18 cellular contexts compared by ENCODE assay signal in the genomic region with DNA sequence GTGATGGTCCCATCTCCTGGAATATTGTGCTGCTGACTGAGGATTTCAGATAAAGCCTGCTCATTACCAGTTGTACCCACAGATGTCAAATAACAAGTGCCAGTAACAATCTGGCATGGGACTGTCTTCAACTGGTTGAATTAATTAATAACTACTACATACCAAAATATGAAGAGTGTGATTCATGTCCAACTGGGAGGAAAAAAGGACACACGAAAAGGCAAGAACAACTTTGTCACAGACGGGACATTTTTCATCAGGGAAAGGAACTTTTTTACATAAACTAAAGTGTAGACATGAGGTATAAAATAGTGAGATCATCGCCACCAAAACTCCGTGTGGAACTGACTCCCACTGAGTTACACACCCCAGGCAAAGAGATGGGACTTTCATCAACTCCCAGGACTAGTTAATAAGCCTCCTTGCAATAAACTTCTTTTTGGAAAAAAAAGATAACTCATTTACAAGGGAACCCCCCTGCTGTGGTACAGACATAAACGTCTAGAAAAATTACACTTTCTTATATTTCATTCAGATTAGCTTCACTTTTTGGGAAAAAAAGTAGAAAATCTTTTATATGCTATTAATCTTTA. TPM values are rescaled to one million over a fixed set of nuclear protein-coding genes. Genes with fewer than 3 reads are reported as not detected.
"Had no signal": no experiment of that assay in that cellular context is flagged by ENCODE, and none has a peak within 500 bp of the region (broad histone marks: within the 10 kb centered on the region; RNA-seq: fewer than 3 reads in every experiment).

No MANE protein-coding gene starts in this region.

- H3K27ac ChIP-seq: epithelial cell of prostate, gastrocnemius medialis, heart right ventricle, transverse colon had no signal

- H3K4me3 ChIP-seq: gastrocnemius medialis, heart right ventricle, mucosa of descending colon, transverse colon had no signal

- H3K4me1 ChIP-seq: gastrocnemius medialis, transverse colon had no signal

- H3K27me3 ChIP-seq: gastrocnemius medialis, heart right ventricle, transverse colon had no signal

- DNase-seq: activated CD4-positive, alpha-beta T cell treated with anti-CD3 and anti-CD28 coated beads, Interleukin-2, amount 10 ng/mL, durations not matched to agents 7 days and 5 days; activated naive CD8-positive, alpha-beta T cell treated with anti-CD3 and anti-CD28 coated beads, Interleukin-2, amount 10 ng/mL, durations not matched to agents 7 days and 5 days; cerebellar nuclear complex; gastrocnemius medialis; heart right ventricle; mucosa of descending colon; naive thymus-derived CD8-positive, alpha-beta T cell; right cardiac atrium; small intestine; stimulated activated CD4-positive, alpha-beta T cell treated with anti-CD3 and anti-CD28 coated beads, Interleukin-4, amount 100 ng/mL, for 4 hours; stimulated activated CD8-positive, alpha-beta memory T cell treated with anti-CD3 and anti-CD28 coated beads, Interleukin-4, amount 100 ng/mL, for 48 hours; stimulated activated naive CD4-positive, alpha-beta T cell treated with Interleukin-2 at 50 U/mL for 16 hours; substantia nigra; SW 1271; transverse colon had no signal

- H3K9me3 ChIP-seq: gastrocnemius medialis, heart right ventricle, mucosa of descending colon, transverse colon had no signal

- H3K36me3 ChIP-seq: gastrocnemius medialis, heart right ventricle, transverse colon had no signal

RNA-seq across cellular contexts. Expression of a gene that starts 55.0 kb away (rescaled TPM):
- total RNA-seq: activated CD4-positive, alpha-beta T cell treated with anti-CD3 and anti-CD28 coated beads, Interleukin-2, amount 10 ng/mL, durations not matched to agents 7 days and 5 days; activated naive CD8-positive, alpha-beta T cell treated with anti-CD3 and anti-CD28 coated beads, Interleukin-2, amount 10 ng/mL, durations not matched to agents 7 days and 5 days; left lobe of liver; naive thymus-derived CD8-positive, alpha-beta T cell; T-helper 2 cell treated with Interferon-gamma antibody and Interleukin-4, amounts not matched to agents 100 ng/mL and 5 ng/mL, for 36 hours had no signal
- polyA plus RNA-seq: naive thymus-derived CD8-positive, alpha-beta T cell had no signal
